8 cellular contexts compared by ENCODE assay signal in the genomic region with DNA sequence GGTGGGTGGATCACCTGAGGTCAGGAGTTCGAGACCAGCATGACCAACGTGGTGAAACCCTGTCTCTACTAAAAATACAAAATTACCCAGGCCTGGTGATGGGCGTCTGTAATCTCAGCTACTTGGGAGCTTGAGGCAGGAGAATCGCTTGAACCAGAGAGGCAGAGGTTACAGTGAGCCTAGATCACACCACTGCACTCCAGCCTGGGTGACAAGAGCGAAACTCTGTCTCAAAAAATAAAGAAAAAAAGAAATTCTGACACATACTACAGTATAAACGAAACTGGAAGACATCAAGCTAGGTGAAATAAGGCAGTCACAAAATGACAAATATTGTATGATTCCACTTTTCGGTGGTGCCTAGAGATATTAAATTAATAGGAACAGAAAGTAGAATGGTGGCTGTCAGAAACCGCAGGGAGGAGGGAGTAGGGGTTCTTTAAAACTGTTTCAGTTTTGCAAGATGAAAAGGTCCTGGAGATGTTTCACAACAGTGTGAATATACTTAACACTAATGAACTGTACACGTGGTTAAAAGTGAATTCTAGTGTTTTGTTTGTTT. TPM values are rescaled to one million over a fixed set of nuclear protein-coding genes. Genes with fewer than 3 reads are reported as not detected.
DNase-seq lines count a peak whose midpoint lies in the region; ATAC-seq and TF ChIP-seq lines count a peak whose summit lies in the region.

No MANE protein-coding gene starts in this region.

- no peaks in the 10 kb centered on the region for H3K79me2 ChIP-seq in KMS-11 (ENCODE audit: insufficient read depth, low read depth)

- no peak overlapping the region for H2AFZ ChIP-seq in KMS-11 (ENCODE audit: low read depth)

- H3K4me2 ChIP-seq in KMS-11 = peak overlapping the region; percentile 85

- peaks cover 29% of the 10 kb centered on the region for H3K27me3 ChIP-seq in KMS-11 (ENCODE audit: insufficient read depth, low read depth)
- no peaks in the 10 kb centered on the region; the same call in 1 of the 2 replicates for H3K27me3 ChIP-seq in H7 (ENCODE audit: control insufficient read depth, insufficient read depth, low read length)

- DNase-seq in GM12865 (ENCODE audit: low read depth) (peak; percentile 92), activated gamma-delta T cell treated with Interleukin-2 at 50 U/mL for 16 hours (no peak), H7 (no peak), foreskin fibroblast (no peak), DMS153 treated with DMSO at 0.1 percent for 48 hours (lab: John Stamatoyannopoulos, UW; ENCODE audit: unreplicated experiment) (no peak)
- peak; percentile 52 for DNase-seq in central memory CD4-positive, alpha-beta T cell

- peaks cover 34% of the 10 kb centered on the region for H3K4me1 ChIP-seq in KMS-11 (ENCODE audit: low read depth, poor library complexity, severe bottlenecking)

- H3K36me3 ChIP-seq in KMS-11 (ENCODE audit: insufficient read depth) = no peaks in the 10 kb centered on the region
- no peaks in the 10 kb centered on the region for H3K36me3 ChIP-seq in H7 (replicated peaks; ENCODE audit: control insufficient read depth, insufficient read depth, low read length)

- H3K9ac ChIP-seq in KMS-11 = no peak overlapping the region

- ATAC-seq in GM21526 (IDR thresholded peaks at IDR 0.05; ENCODE audit: low FRiP score, unreplicated experiment) = peak; percentile 89

- peak overlapping the region; percentile 55 for H3K27ac ChIP-seq in KMS-11

- H3K4me3 ChIP-seq in GM12865 (ENCODE audit: low read depth, low read length) (no peak overlapping the region), KMS-11 (IDR thresholded peaks at IDR 0.05; ENCODE audit: insufficient read depth, low read depth, low read length) (no peak overlapping the region), H7 (ENCODE audit: insufficient read depth, low read depth, low read length) (no peak overlapping the region), foreskin fibroblast (ENCODE audit: low read depth in 1 of 2, low read length in 2 of 2) (no peak overlapping the region)

- no peak for TF ChIP-seq CTCF in GM12865 (IDR thresholded peaks at IDR 0.05; ENCODE audit: insufficient read depth, low read depth, low read length, missing control alignments)
- TF ChIP-seq CTCF in KMS-11 (conservative IDR thresholded peaks at IDR 0.05; ENCODE audit: low read depth, low read length) = no peak
- no peak for TF ChIP-seq CTCF in foreskin fibroblast (IDR thresholded peaks at IDR 0.05; ENCODE audit: low read depth, low read length)

- H4K20me1 ChIP-seq in KMS-11 (ENCODE audit: insufficient read depth) = no peaks in the 10 kb centered on the region

RNA-seq across cellular contexts. Expression of a gene that starts 23.2 kb away (rescaled TPM):
- 0.28 and 1.6 TPM in 2 replicates for total RNA-seq in H7 (2014; rRNA removed; shearing (Covaris generic))

RNA-seq across cellular contexts. Expression of a gene that starts 32.0 kb away (rescaled TPM):
- 0.87 and 1.6 TPM in 2 replicates for total RNA-seq in H7 (2014; rRNA removed; shearing (Covaris generic))

RNA-seq across cellular contexts. Expression of a gene that starts 33.1 kb away (rescaled TPM):
- total RNA-seq in H7 (2014; rRNA removed; shearing (Covaris generic)) = 47.1 and 50.5 TPM in 2 replicates

RNA-seq across cellular contexts. Expression of a gene that starts 38.6 kb away (rescaled TPM):
- total RNA-seq in H7 (2014; rRNA removed; shearing (Covaris generic)) = 18.6 and 25.6 TPM in 2 replicates

RNA-seq across cellular contexts. Expression of a gene that starts 39.8 kb away (rescaled TPM):
- 96.6 and 97.8 TPM in 2 replicates for total RNA-seq in H7 (2014; rRNA removed; shearing (Covaris generic))

Comparison
In these comparisons a context has a peak if more than half of its experiments do, and no peak if none do; other contexts are left out.
1. DNase-seq: peak in GM12865 (single experiment) and central memory CD4-positive, alpha-beta T cell (single experiment); none in activated gamma-delta T cell treated with Interleukin-2 at 50 U/mL for 16 hours (single experiment), H7 (single experiment), foreskin fibroblast (0 of 2) and DMS153 treated with DMSO at 0.1 percent for 48 hours (single experiment).